In the genomic region with DNA sequence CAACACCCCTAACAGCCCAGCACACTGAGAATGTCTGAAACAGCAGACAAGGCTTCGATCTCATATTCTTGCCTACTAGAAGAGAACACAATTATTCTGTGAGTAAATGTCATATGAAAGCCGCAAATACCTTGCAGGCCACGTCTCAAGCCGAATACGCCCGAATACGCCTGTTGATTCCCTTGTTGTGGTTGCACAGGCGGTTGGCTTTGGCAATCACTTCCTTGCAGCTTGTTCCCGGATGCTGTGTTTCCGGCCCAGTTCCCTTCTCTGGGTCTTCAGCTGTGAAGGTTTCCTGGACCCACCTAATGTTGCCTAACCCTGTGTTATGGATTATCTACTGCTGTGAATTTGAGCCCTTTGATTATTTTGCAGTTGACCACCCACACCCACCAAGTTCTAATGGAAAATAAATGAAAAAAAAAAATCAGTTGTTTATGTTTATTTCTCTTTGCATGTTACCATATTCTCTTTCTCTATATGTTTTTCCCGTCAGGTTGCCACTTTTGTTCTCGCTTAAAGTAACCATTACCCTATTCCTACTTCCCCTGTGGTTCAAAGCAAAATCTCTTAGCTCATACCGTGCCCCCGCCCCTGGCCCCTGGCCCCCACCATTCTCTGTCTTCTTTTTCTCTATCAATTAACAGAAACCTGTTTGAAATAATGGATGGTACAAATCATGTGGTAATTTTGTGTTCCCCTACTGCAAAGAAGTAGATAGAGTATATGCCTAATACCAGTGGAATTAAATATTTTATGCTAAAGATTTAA, we compare ENCODE assay signal across 9 cellular contexts.
DNase-seq lines count a peak whose midpoint lies in the region; ATAC-seq and TF ChIP-seq lines count a peak whose summit lies in the region.
"Had no signal": no experiment of that assay in that cellular context is flagged by ENCODE, and none has a peak within 500 bp of the region (broad histone marks: within the 10 kb centered on the region; RNA-seq: fewer than 3 reads in every experiment).

No MANE protein-coding gene starts in this region.

- H3K4me3 Mint-ChIP-seq in activated naive CD8-positive, alpha-beta T cell treated with anti-CD3 and anti-CD28 coated beads, Interleukin-2, amount 10 ng/mL, durations not matched to agents 7 days and 5 days = peak overlapping the region; percentile 80
- H3K4me3 Mint-ChIP-seq in MCF 10A (ENCODE audit: unreplicated experiment) = no peak overlapping the region
- H3K4me3 Mint-ChIP-seq: activated B cell treated with CpG ODN at 0.5 μM for 24 hours had no signal

- H3K4me3 ChIP-seq in psoas muscle (no peak overlapping the region), colonic mucosa (no peak overlapping the region)

- BruUV-seq in MCF 10A (replicated peaks; lab: Mats Ljungman, UMichigan) = no TSS peak

- no peak overlapping the region for H3K9ac ChIP-seq in colonic mucosa (ENCODE audit: low read depth in 2 of 2, low read length in 2 of 2)

- peak overlapping the region; percentile 72 for H3K27ac Mint-ChIP-seq in activated naive CD8-positive, alpha-beta T cell treated with anti-CD3 and anti-CD28 coated beads, Interleukin-2, amount 10 ng/mL, durations not matched to agents 7 days and 5 days
- no peak overlapping the region for H3K27ac Mint-ChIP-seq in MCF 10A (ENCODE audit: low read depth, unreplicated experiment)
- H3K27ac Mint-ChIP-seq: activated B cell treated with CpG ODN at 0.5 μM for 24 hours had no signal

- TF ChIP-seq CTCF in psoas muscle (IDR thresholded peaks at IDR 0.05) = no peak
- no peak for TF ChIP-seq CTCF in MCF 10A (IDR thresholded peaks at IDR 0.05; ENCODE audit: unreplicated experiment)
- TF ChIP-seq CTCF in colonic mucosa (IDR thresholded peaks at IDR 0.05) = no peak

- no peaks in the 10 kb centered on the region for H3K27me3 ChIP-seq in psoas muscle (ENCODE audit: insufficient read depth in 3 of 3, low read length in 2 of 3)
- no peaks in the 10 kb centered on the region for H3K27me3 ChIP-seq in colonic mucosa

- H3K9me3 ChIP-seq in psoas muscle = no peaks in the 10 kb centered on the region
- H3K9me3 ChIP-seq in colonic mucosa = no peaks in the 10 kb centered on the region

- no peaks in the 10 kb centered on the region for H3K36me3 Mint-ChIP-seq in activated naive CD8-positive, alpha-beta T cell treated with anti-CD3 and anti-CD28 coated beads, Interleukin-2, amount 10 ng/mL, durations not matched to agents 7 days and 5 days
- H3K36me3 Mint-ChIP-seq in MCF 10A (ENCODE audit: insufficient read depth, unreplicated experiment) = no peaks in the 10 kb centered on the region

- no peaks in the 10 kb centered on the region for H3K9me3 Mint-ChIP-seq in activated naive CD8-positive, alpha-beta T cell treated with anti-CD3 and anti-CD28 coated beads, Interleukin-2, amount 10 ng/mL, durations not matched to agents 7 days and 5 days
- no peaks in the 10 kb centered on the region for H3K9me3 Mint-ChIP-seq in MCF 10A (ENCODE audit: unreplicated experiment)
- H3K9me3 Mint-ChIP-seq: activated B cell treated with CpG ODN at 0.5 μM for 24 hours had no signal

- H3K4me1 ChIP-seq in psoas muscle = no peaks in the 10 kb centered on the region
- H3K4me1 ChIP-seq in colonic mucosa = no peaks in the 10 kb centered on the region

- 70 to 75% (median 70%) methylated on average over 14 of the region's 14 CpGs for WGBS in psoas muscle, 3 donors

- POLR2A ChIA-PET in activated naive CD8-positive, alpha-beta T cell treated with anti-CD3 and anti-CD28 coated beads, Interleukin-2, amount 10 ng/mL, durations not matched to agents 7 days and 5 days (lab: Charles Lee) = no interaction called here
- POLR2A ChIA-PET in MCF 10A (lab: Yijun Ruan, JAX) = no interaction called here

- H3K4me1 Mint-ChIP-seq in activated naive CD8-positive, alpha-beta T cell treated with anti-CD3 and anti-CD28 coated beads, Interleukin-2, amount 10 ng/mL, durations not matched to agents 7 days and 5 days = peaks cover 18% of the 10 kb centered on the region
- H3K4me1 Mint-ChIP-seq in MCF 10A (ENCODE audit: insufficient read depth, unreplicated experiment) = no peaks in the 10 kb centered on the region

- ATAC-seq in GM18873 (IDR thresholded peaks at IDR 0.05; ENCODE audit: low FRiP score, unreplicated experiment) = peak; percentile 46
- peak; percentile 80 for ATAC-seq in activated naive CD8-positive, alpha-beta T cell treated with anti-CD3 and anti-CD28 coated beads, Interleukin-2, amount 10 ng/mL, durations not matched to agents 7 days and 5 days (ENCODE audit: low read depth)
- ATAC-seq in psoas muscle = peak in 2 of 4 donors; percentile 34 to 67

- H3K36me3 ChIP-seq in psoas muscle (ENCODE audit: insufficient read depth in 1 of 2, low read depth in 1 of 2) (no peaks in the 10 kb centered on the region), colonic mucosa (no peaks in the 10 kb centered on the region)

- H3K27me3 Mint-ChIP-seq in activated naive CD8-positive, alpha-beta T cell treated with anti-CD3 and anti-CD28 coated beads, Interleukin-2, amount 10 ng/mL, durations not matched to agents 7 days and 5 days = peaks cover 28% of the 10 kb centered on the region
- H3K27me3 Mint-ChIP-seq in MCF 10A (ENCODE audit: insufficient read depth, unreplicated experiment) = no peaks in the 10 kb centered on the region

- H3K27ac ChIP-seq in psoas muscle = no peak overlapping the region
- no peak overlapping the region for H3K27ac ChIP-seq in colonic mucosa

- CTCF ChIA-PET in MCF 10A (lab: Yijun Ruan, JAX) = no interaction called here

- intact Hi-C loops in psoas muscle (cut with DNase I) = no loop called here
- intact Hi-C loops in MCF 10A (cut with micrococcal nuclease) = no loop called here
- intact Hi-C loops in colonic mucosa (cut with DNase I) = no loop called here

- DNase-seq in SKM-1 treated with dmso at 0.1 percent for 144 hours (lab: John Stamatoyannopoulos, UW; ENCODE audit: unreplicated experiment) (peak; percentile 84), psoas muscle (peak; percentile 37 to 71), MCF 10A (ENCODE audit: unreplicated experiment) (no peak), colonic mucosa (no peak), NCI-H1436 (lab: John Stamatoyannopoulos, UW) (no peak), NCI-H2107 (lab: John Stamatoyannopoulos, UW) (no peak)
- peak; percentile 59 for DNase-seq in activated naive CD8-positive, alpha-beta T cell treated with anti-CD3 and anti-CD28 coated beads, Interleukin-2, amount 10 ng/mL, durations not matched to agents 7 days and 5 days
- DNase-seq: activated B cell treated with CpG ODN at 0.5 μM for 24 hours had no signal

Comparison
In these comparisons a context has a peak if more than half of its experiments do, and no peak if none do; other contexts are left out.
1. DNase-seq: peak in SKM-1 treated with dmso at 0.1 percent for 144 hours (single experiment), activated naive CD8-positive, alpha-beta T cell treated with anti-CD3 and anti-CD28 coated beads, Interleukin-2, amount 10 ng/mL, durations not matched to agents 7 days and 5 days (single experiment) and psoas muscle (2 of 2); none in MCF 10A (single experiment), colonic mucosa (single experiment), NCI-H1436 (single experiment) and NCI-H2107 (single experiment).